Comparison of ENCODE assay signal across 20 cellular contexts in the genomic region with DNA sequence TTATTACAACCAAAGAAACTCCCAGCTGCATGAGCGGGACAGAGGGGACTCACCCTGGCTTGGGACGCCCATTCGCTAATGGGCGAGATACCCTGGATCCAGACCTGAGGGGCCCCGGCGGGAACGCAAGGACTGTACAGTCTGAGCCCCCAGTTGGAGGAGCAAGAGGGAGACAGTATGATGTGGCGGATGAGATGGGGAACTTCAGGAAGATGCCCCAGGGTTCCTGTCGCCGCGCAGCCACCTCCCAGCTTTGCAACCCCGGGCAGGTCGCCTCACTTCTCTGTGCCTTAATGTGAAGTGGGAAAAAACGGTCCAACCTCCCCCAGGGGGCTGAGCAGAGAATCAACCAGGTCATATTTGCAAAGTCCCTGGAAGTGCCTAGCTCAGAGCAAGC. TPM values are rescaled to one million over a fixed set of nuclear protein-coding genes. Genes with fewer than 3 reads are reported as not detected.
DNase-seq lines count a peak whose midpoint lies in the region; ATAC-seq and TF ChIP-seq lines count a peak whose summit lies in the region.
"Had no signal": no experiment of that assay in that cellular context is flagged by ENCODE, and none has a peak within 500 bp of the region (broad histone marks: within the 10 kb centered on the region; RNA-seq: fewer than 3 reads in every experiment).

No MANE protein-coding gene starts in this region.

- no peaks in the 10 kb centered on the region for H3K36me3 ChIP-seq in Caco-2 (ENCODE audit: control insufficient read depth, insufficient read depth, low read length)
- H3K36me3 ChIP-seq: BLaER1 treated with 17β-estradiol and CSF1 and Interleukin-3, amounts not matched to agents 10 nM and 100 nM had no signal

- intact Hi-C loops in Caco-2 (cut with micrococcal nuclease; ENCODE audit: unreplicated experiment): no loop called here
- intact Hi-C loops in lower leg skin (cut with DNase I; ENCODE audit: low total_unique reads): no loop called here

- H3K9me3 Mint-ChIP-seq in Caco-2 (ENCODE audit: unreplicated experiment) (no peaks in the 10 kb centered on the region), WTC11 (no peaks in the 10 kb centered on the region)
- no peaks in the 10 kb centered on the region for H3K9me3 Mint-ChIP-seq in stimulated activated naive B cell treated with anti-CD40 and anti-IgM and Interleukin-4, amounts not matched to agents 10 μg/mL and 1 μg/mL and 100 μg/mL, for 72 hours

- no peaks in the 10 kb centered on the region for H3K9me3 ChIP-seq in Caco-2
- H3K9me3 ChIP-seq: BLaER1 treated with 17β-estradiol and CSF1 and Interleukin-3, amounts not matched to agents 10 nM and 100 nM had no signal

- peaks cover 8% of the 10 kb centered on the region; the same call in 1 of the 2 replicates for H3K4me1 ChIP-seq in Caco-2

- TF ChIP-seq POLR2A in lower leg skin (IDR thresholded peaks at IDR 0.05): no peak

- BruUV-seq in Caco-2 (replicated peaks; lab: Mats Ljungman, UMichigan): no TSS peak

- no peak overlapping the region for H3K4me3 ChIP-seq in Caco-2 (ENCODE audit: low read depth, low read length)
- no peak overlapping the region for H3K4me3 ChIP-seq in lower leg skin (ENCODE audit: low read depth, poor library complexity, severe bottlenecking)

- no peak for DNase-seq in Caco-2
- peak; percentile 38 for DNase-seq in GM20000 (ENCODE audit: low spot score)
- no peak for DNase-seq in WTC11 (ENCODE audit: low spot score)
- DNase-seq in islet precursor cell: peak; percentile 25
- DNase-seq in stimulated activated naive B cell treated with anti-CD40 and anti-IgM and Interleukin-4, amounts not matched to agents 10 μg/mL and 1 μg/mL and 100 μg/mL, for 72 hours: no peak
- no peak for DNase-seq in lower leg skin (ENCODE audit: low spot score in 2 of 2)
- DNase-seq in kidney tubule cell (ENCODE audit: low spot score): no peak
- DNase-seq: CD4-positive, alpha-beta memory T cell; DMS153; KG1; NCI-H1092; NCI-H187 treated with DMSO at 0.1 percent for 48 hours; NCI-H2107; NCI-H226; NCI-H510A treated with DMSO at 0.1 percent for 48 hours; NCI-H774; Right ventricle myocardium superior; SW 1271 had no signal

- ATAC-seq in WTC11: no peak
- ATAC-seq in stimulated activated naive B cell treated with anti-CD40 and anti-IgM and Interleukin-4, amounts not matched to agents 10 μg/mL and 1 μg/mL and 100 μg/mL, for 72 hours (replicated peaks): no peak

- peaks cover 1% of the 10 kb centered on the region for H3K27me3 ChIP-seq in Caco-2 (replicated peaks; ENCODE audit: control insufficient read depth, insufficient read depth, low read length)

- CTCF ChIA-PET in Caco-2 (lab: Charles Lee): interaction anchor here (1.2 kb wide), 1 partner anchor 14 kb away, joined by 3 read pairs; no protein-coding TSS in a partner anchor
- CTCF ChIA-PET in WTC11 (lab: Charles Lee): interaction anchor here (0.6 to 4.3 kb wide), 3 partner anchors 9 to 255 kb away, joined by 3 to 58 read pairs (median 4); no protein-coding TSS in a partner anchor

- H3K27me3 Mint-ChIP-seq in Caco-2 (ENCODE audit: insufficient read depth, unreplicated experiment) (peaks cover 4% of the 10 kb centered on the region), WTC11 (ENCODE audit: low read depth) (peaks cover 88% of the 10 kb centered on the region)
- H3K27me3 Mint-ChIP-seq in stimulated activated naive B cell treated with anti-CD40 and anti-IgM and Interleukin-4, amounts not matched to agents 10 μg/mL and 1 μg/mL and 100 μg/mL, for 72 hours: peaks cover 52 to 67% of the 10 kb centered on the region in 2 donors

- peaks cover 4% of the 10 kb centered on the region for H3K36me3 Mint-ChIP-seq in Caco-2 (ENCODE audit: insufficient read depth, unreplicated experiment)
- H3K36me3 Mint-ChIP-seq in WTC11: no peaks in the 10 kb centered on the region
- peaks cover 0 to 3% of the 10 kb centered on the region in 2 donors for H3K36me3 Mint-ChIP-seq in stimulated activated naive B cell treated with anti-CD40 and anti-IgM and Interleukin-4, amounts not matched to agents 10 μg/mL and 1 μg/mL and 100 μg/mL, for 72 hours
- H3K36me3 Mint-ChIP-seq: CD4-positive, alpha-beta memory T cell had no signal

- peak overlapping the region; percentile 82 for H3K4me3 Mint-ChIP-seq in Caco-2 (ENCODE audit: unreplicated experiment)
- H3K4me3 Mint-ChIP-seq in WTC11: peak overlapping the region; percentile 38
- H3K4me3 Mint-ChIP-seq in stimulated activated naive B cell treated with anti-CD40 and anti-IgM and Interleukin-4, amounts not matched to agents 10 μg/mL and 1 μg/mL and 100 μg/mL, for 72 hours: no peak overlapping the region

- H3K4me1 Mint-ChIP-seq in Caco-2 (ENCODE audit: low read depth, unreplicated experiment) (no peaks in the 10 kb centered on the region), WTC11 (peaks cover 10% of the 10 kb centered on the region)
- peaks cover 12 to 29% of the 10 kb centered on the region in 2 donors for H3K4me1 Mint-ChIP-seq in stimulated activated naive B cell treated with anti-CD40 and anti-IgM and Interleukin-4, amounts not matched to agents 10 μg/mL and 1 μg/mL and 100 μg/mL, for 72 hours

- H3K27ac Mint-ChIP-seq in Caco-2 (ENCODE audit: unreplicated experiment) (no peak overlapping the region), WTC11 (no peak overlapping the region)
- H3K27ac Mint-ChIP-seq in stimulated activated naive B cell treated with anti-CD40 and anti-IgM and Interleukin-4, amounts not matched to agents 10 μg/mL and 1 μg/mL and 100 μg/mL, for 72 hours: no peak overlapping the region

- TF ChIP-seq CTCF in Caco-2 (IDR thresholded peaks at IDR 0.05; ENCODE audit: insufficient read depth in 1 of 2, low read depth in 1 of 2, low read length in 1 of 2, severe bottlenecking in 1 of 2, unreplicated experiment in 1 of 2): no peak
- TF ChIP-seq CTCF in GM20000 (IDR thresholded peaks at IDR 0.05; ENCODE audit: extremely low read depth, missing control alignments): no peak
- TF ChIP-seq CTCF in WTC11 (IDR thresholded peaks at IDR 0.05): no peak
- TF ChIP-seq CTCF in lower leg skin (IDR thresholded peaks at IDR 0.05): no peak

- POLR2A ChIA-PET in Caco-2 (lab: Charles Lee): interaction anchor here (1.8 kb wide), 1 partner anchor 91 kb away, joined by 5 read pairs; the partner anchor contains the start of gene ZC3H4
- POLR2A ChIA-PET in WTC11 (lab: Charles Lee): interaction anchor here (0.6 kb wide), 1 partner anchor 376 kb away, joined by 5 read pairs; no protein-coding TSS in a partner anchor

- WGBS in lower leg skin, 2 donors: 16 to 32% methylated on average over 14 of the region's 14 CpGs

TF ChIP-seq in WTC11, 78 proteins besides CTCF, POLR2A, EP300 and RAD21:
- TF ChIP-seq, protein P1, sequence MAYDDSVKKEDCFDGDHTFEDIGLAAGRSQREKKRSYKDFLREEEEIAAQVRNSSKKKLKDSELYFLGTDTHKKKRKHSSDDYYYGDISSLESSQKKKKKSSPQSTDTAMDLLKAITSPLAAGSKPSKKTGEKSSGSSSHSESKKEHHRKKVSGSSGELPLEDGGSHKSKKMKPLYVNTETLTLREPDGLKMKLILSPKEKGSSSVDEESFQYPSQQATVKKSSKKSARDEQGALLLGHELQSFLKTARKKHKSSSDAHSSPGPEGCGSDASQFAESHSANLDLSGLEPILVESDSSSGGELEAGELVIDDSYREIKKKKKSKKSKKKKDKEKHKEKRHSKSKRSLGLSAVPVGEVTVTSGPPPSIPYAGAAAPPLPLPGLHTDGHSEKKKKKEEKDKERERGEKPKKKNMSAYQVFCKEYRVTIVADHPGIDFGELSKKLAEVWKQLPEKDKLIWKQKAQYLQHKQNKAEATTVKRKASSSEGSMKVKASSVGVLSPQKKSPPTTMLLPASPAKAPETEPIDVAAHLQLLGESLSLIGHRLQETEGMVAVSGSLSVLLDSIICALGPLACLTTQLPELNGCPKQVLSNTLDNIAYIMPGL (CRISPR knock-in tag; IDR thresholded peaks at IDR 0.05): no peak
- no peak for TF ChIP-seq E2F1 (CRISPR knock-in tag; IDR thresholded peaks at IDR 0.05)

RNA-seq across cellular contexts. Expression of gene NPAS1, which starts 2.5 kb away (rescaled TPM):
- total RNA-seq in Caco-2 (2022) (1.8 and 2.8 TPM in 2 replicates), WTC11 (2021) (6.8 to 11.1 TPM (median 10.3 TPM) in 3 replicates), lower leg skin (10 to 100 TPM in 3 of 4 donors, 1 to 10 TPM in 1; 5.7 to 24.3 (median 12.6) TPM)
- total RNA-seq: Right ventricle myocardium superior, RPMI7951 had no signal

RNA-seq across cellular contexts. Expression of gene TMEM160, which starts 26.3 kb away (rescaled TPM):
- total RNA-seq in Caco-2 (2022) (86.5 and 91.7 TPM in 2 replicates), WTC11 (2021) (86.2 to 90.3 TPM (median 87.8 TPM) in 3 replicates), lower leg skin (10 to 100 TPM; 54.1 to 64.8 (median 56.0) TPM)

Comparison
In these comparisons a context has a peak if more than half of its experiments do, and no peak if none do; other contexts are left out.
1. DNase-seq: peak in GM20000 (single experiment) and islet precursor cell (single experiment); none in Caco-2 (0 of 2), WTC11 (single experiment), stimulated activated naive B cell treated with anti-CD40 and anti-IgM and Interleukin-4, amounts not matched to agents 10 μg/mL and 1 μg/mL and 100 μg/mL, for 72 hours (single experiment), lower leg skin (0 of 2) and kidney tubule cell (single experiment).
2. H3K4me3 Mint-ChIP-seq: peak in Caco-2 (single experiment) and WTC11 (single experiment); none in stimulated activated naive B cell treated with anti-CD40 and anti-IgM and Interleukin-4, amounts not matched to agents 10 μg/mL and 1 μg/mL and 100 μg/mL, for 72 hours (0 of 2).